Comparison of ENCODE assay signal across 1 cellular context in genomic region chrX:103406256-103406655, GRCh38.
TF ChIP-seq lines count a peak whose summit lies in the region.

No MANE protein-coding gene starts in this region.

TF ChIP-seq in HCT116, 20 proteins besides CTCF, POLR2A, EP300 and RAD21 (continued from another document):
- TF ChIP-seq ELF1 (IDR thresholded peaks at IDR 0.05; ENCODE audit: borderline replicate concordance, low read depth) (no peak), JUND (IDR thresholded peaks at IDR 0.05) (no peak), SP1 (IDR thresholded peaks at IDR 0.05; ENCODE audit: low read depth) (no peak), ATF3 (IDR thresholded peaks at IDR 0.05) (no peak), EZH2 (IDR thresholded peaks at IDR 0.05) (no peak), CEBPB (IDR thresholded peaks at IDR 0.05; ENCODE audit: low read depth) (no peak), EZH2phosphoT487 (IDR thresholded peaks at IDR 0.05; ENCODE audit: borderline replicate concordance) (no peak), SIN3A (IDR thresholded peaks at IDR 0.05; ENCODE audit: low read depth) (no peak), ZFX (IDR thresholded peaks at IDR 0.05) (no peak), CBX3 (IDR thresholded peaks at IDR 0.05; ENCODE audit: low read depth) (no peak), POLR2AphosphoS5 (IDR thresholded peaks at IDR 0.05; ENCODE audit: low read depth, low read length) (no peak), EGR1 (IDR thresholded peaks at IDR 0.05; ENCODE audit: low read depth) (no peak)
- TF ChIP-seq, protein P1, sequence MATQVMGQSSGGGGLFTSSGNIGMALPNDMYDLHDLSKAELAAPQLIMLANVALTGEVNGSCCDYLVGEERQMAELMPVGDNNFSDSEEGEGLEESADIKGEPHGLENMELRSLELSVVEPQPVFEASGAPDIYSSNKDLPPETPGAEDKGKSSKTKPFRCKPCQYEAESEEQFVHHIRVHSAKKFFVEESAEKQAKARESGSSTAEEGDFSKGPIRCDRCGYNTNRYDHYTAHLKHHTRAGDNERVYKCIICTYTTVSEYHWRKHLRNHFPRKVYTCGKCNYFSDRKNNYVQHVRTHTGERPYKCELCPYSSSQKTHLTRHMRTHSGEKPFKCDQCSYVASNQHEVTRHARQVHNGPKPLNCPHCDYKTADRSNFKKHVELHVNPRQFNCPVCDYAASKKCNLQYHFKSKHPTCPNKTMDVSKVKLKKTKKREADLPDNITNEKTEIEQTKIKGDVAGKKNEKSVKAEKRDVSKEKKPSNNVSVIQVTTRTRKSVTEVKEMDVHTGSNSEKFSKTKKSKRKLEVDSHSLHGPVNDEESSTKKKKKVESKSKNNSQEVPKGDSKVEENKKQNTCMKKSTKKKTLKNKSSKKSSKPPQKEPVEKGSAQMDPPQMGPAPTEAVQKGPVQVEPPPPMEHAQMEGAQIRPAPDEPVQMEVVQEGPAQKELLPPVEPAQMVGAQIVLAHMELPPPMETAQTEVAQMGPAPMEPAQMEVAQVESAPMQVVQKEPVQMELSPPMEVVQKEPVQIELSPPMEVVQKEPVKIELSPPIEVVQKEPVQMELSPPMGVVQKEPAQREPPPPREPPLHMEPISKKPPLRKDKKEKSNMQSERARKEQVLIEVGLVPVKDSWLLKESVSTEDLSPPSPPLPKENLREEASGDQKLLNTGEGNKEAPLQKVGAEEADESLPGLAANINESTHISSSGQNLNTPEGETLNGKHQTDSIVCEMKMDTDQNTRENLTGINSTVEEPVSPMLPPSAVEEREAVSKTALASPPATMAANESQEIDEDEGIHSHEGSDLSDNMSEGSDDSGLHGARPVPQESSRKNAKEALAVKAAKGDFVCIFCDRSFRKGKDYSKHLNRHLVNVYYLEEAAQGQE (IDR thresholded peaks at IDR 0.05; ENCODE audit: low read depth): no peak
